33 cellular contexts compared by ENCODE assay signal in genomic region chr4:42543126-42543525, GRCh38.
"Had no signal": no experiment of that assay in that cellular context is flagged by ENCODE, and none has a peak within 500 bp of the region (broad histone marks: within the 10 kb centered on the region; RNA-seq: fewer than 3 reads in every experiment).

No MANE protein-coding gene starts in this region.

- H3K36me3 ChIP-seq: adrenal gland, brain microvascular endothelial cell, breast epithelium had no signal

- DNase-seq: activated B cell treated with CpG ODN at 0.5 μM for 24 hours; activated CD4-positive, alpha-beta memory T cell treated with anti-CD3 and anti-CD28 coated beads for 36 hours; activated CD4-positive, alpha-beta T cell treated with anti-CD3 and anti-CD28 coated beads for 4 hours; activated CD4-positive, alpha-beta T cell treated with anti-CD3 and anti-CD28 coated beads, Interleukin-2, amount 10 ng/mL, durations not matched to agents 24 days and 14 days; activated CD4-positive, alpha-beta T cell treated with anti-CD3 and anti-CD28 coated beads, Interleukin-2, amount 50 U/mL, for 1 hour; activated CD4-positive, alpha-beta T cell treated with anti-CD3 and anti-CD28 coated beads, Interleukin-2, amount 50 U/mL, for 4 hours; activated CD4-positive, CD25-positive, alpha-beta regulatory T cell treated with anti-CD3 and anti-CD28 coated beads, Interleukin-2, amount 50 U/mL, for 72 hours; activated CD8-positive, alpha-beta memory T cell treated with anti-CD3 and anti-CD28 coated beads, Interleukin-2, amount 50 U/mL, for 4 hours; activated CD8-positive, alpha-beta T cell treated with anti-CD3 and anti-CD28 coated beads for 36 hours; activated effector memory CD4-positive, alpha-beta T cell treated with anti-CD3 and anti-CD28 coated beads, Interleukin-2, amount 50 U/mL, for 16 hours; activated gamma-delta T cell treated with Interleukin-2 at 50 U/mL for 16 hours; activated naive CD4-positive, alpha-beta T cell; activated naive CD4-positive, alpha-beta T cell treated with anti-CD3 and anti-CD28 coated beads for 36 hours; activated naive CD4-positive, alpha-beta T cell treated with anti-CD3 and anti-CD28 coated beads, Interleukin-2, amount 50 U/mL, for 16 hours; activated naive CD8-positive, alpha-beta T cell treated with anti-CD3 and anti-CD28 coated beads for 36 hours; activated T-cell treated with anti-CD3 and anti-CD28 coated beads for 4 hours; activated T-cell treated with anti-CD3 and anti-CD28 coated beads, Interleukin-2, amount 50 U/mL, for 1 hour; activated T-cell treated with anti-CD3 and anti-CD28 coated beads, Interleukin-2, amount 50 U/mL, for 4 hours; activated T-cell treated with anti-CD3 and anti-CD28 coated beads, Interleukin-2, amount 50 U/mL, for 72 hours; adrenal gland; amniotic stem cell; aorta; body of pancreas; brain microvascular endothelial cell; central memory CD4-positive, alpha-beta T cell; T-helper 2 cell; T-helper 9 cell had no signal

- FAIRE-seq: astrocyte, TTC549 had no signal

- H3K4me3 ChIP-seq: adrenal gland, body of pancreas, breast epithelium had no signal

- H3K27me3 ChIP-seq: adrenal gland, body of pancreas, brain microvascular endothelial cell, breast epithelium had no signal

- H3K9me3 ChIP-seq: adrenal gland, body of pancreas, breast epithelium had no signal

- H3K27ac ChIP-seq: adrenal gland, body of pancreas, brain microvascular endothelial cell, breast epithelium, VCaP had no signal

- H3K4me1 ChIP-seq: adrenal gland, body of pancreas, breast epithelium had no signal

- ATAC-seq: activated CD8-positive, alpha-beta T cell treated with anti-CD3 and anti-CD28 coated beads for 36 hours; activated naive CD4-positive, alpha-beta T cell treated with anti-CD3 and anti-CD28 coated beads, Interleukin-2, amount 50 U/mL, for 72 hours; activated T-cell treated with anti-CD3 and anti-CD28 coated beads, Interleukin-2, amount 50 U/mL, for 4 hours; activated T-cell treated with anti-CD3 and anti-CD28 coated beads, Interleukin-2, amount 50 U/mL, for 72 hours; activated T-helper 17 cell treated with anti-CD3 and anti-CD28 coated beads, Interleukin-2, amount 50 U/mL, for 72 hours; body of pancreas had no signal
